10 cellular contexts compared by ENCODE assay signal in genomic region chr3:115085197-115085865, GRCh38.
A peak's percentile ranks its signal among the peaks of the same experiment; 100 is the strongest.
DNase-seq lines count a peak whose midpoint lies in the region; ATAC-seq and TF ChIP-seq lines count a peak whose summit lies in the region.
"Had no signal": no experiment of that assay in that cellular context is flagged by ENCODE, and none has a peak within 500 bp of the region (broad histone marks: within the 10 kb centered on the region; RNA-seq: fewer than 3 reads in every experiment).

No MANE protein-coding gene starts in this region.

- no peaks in the 10 kb centered on the region for H3K27me3 Mint-ChIP-seq in HFFc6 (ENCODE audit: insufficient read depth)
- no peaks in the 10 kb centered on the region for H3K27me3 Mint-ChIP-seq in Caco-2 (ENCODE audit: insufficient read depth, unreplicated experiment)

- H3K4me1 Mint-ChIP-seq in HFFc6 (ENCODE audit: low read depth) = peaks cover 16% of the 10 kb centered on the region
- no peaks in the 10 kb centered on the region for H3K4me1 Mint-ChIP-seq in Caco-2 (ENCODE audit: low read depth, unreplicated experiment)

- H3K4me1 ChIP-seq in Caco-2 (no peaks in the 10 kb centered on the region), tibial artery (peaks cover 0 to 30% (median 8%) of the 10 kb centered on the region in 4 donors)

- H3K4me3 Mint-ChIP-seq in HFFc6 (peak overlapping the region; percentile 40; the same call in 1 of the 2 replicates), Caco-2 (ENCODE audit: unreplicated experiment) (no peak overlapping the region)

- H3K27ac Mint-ChIP-seq in HFFc6 (0 out of 2 replicates have a peak overlapping the region, but pooled peaks have one; percentile 14), Caco-2 (ENCODE audit: unreplicated experiment) (no peak overlapping the region)

- BruUV-seq in Caco-2 (replicated peaks; lab: Mats Ljungman, UMichigan) = no TSS peak

- peak overlapping the region; percentile 69 for H3K27ac ChIP-seq in caudate nucleus (ENCODE audit: low read depth, low read length)
- H3K27ac ChIP-seq in layer of hippocampus (ENCODE audit: low read depth, low read length) = peak overlapping the region; percentile 63
- no peak overlapping the region for H3K27ac ChIP-seq in tibial artery

- H3K36me3 ChIP-seq in Caco-2 (ENCODE audit: control insufficient read depth, insufficient read depth, low read length) (no peaks in the 10 kb centered on the region), tibial artery (no peaks in the 10 kb centered on the region)
- H3K36me3 ChIP-seq: HAP-1 had no signal

- H3K9me3 Mint-ChIP-seq in HFFc6 (no peaks in the 10 kb centered on the region), Caco-2 (ENCODE audit: unreplicated experiment) (no peaks in the 10 kb centered on the region)

- H3K4me3 ChIP-seq in Caco-2 (ENCODE audit: low read depth, low read length) (no peak overlapping the region), tibial artery (no peak overlapping the region)
- H3K4me3 ChIP-seq: HAP-1 had no signal

- DNase-seq in AG09319 (ENCODE audit: extremely low read depth, low read depth) (no peak), HFFc6 (no peak), caudate nucleus (lab: John Stamatoyannopoulos, UW) (peak in 8 of 61 donors; percentile 5 to 30 (median 22)), DMS153 (lab: John Stamatoyannopoulos, UW) (no peak), Caco-2 (no peak), tibial artery (no peak), left lobe of liver (ENCODE audit: low spot score) (no peak)
- DNase-seq: kidney had no signal

- ATAC-seq in left lobe of liver = no peak

- H3K27me3 ChIP-seq in layer of hippocampus (ENCODE audit: control insufficient read depth, insufficient read depth, low read length) (no peaks in the 10 kb centered on the region), Caco-2 (replicated peaks; ENCODE audit: control insufficient read depth, insufficient read depth, low read length) (no peaks in the 10 kb centered on the region), tibial artery (no peaks in the 10 kb centered on the region)

- intact Hi-C loops in Caco-2 (cut with micrococcal nuclease; ENCODE audit: unreplicated experiment) = no loop called here
- intact Hi-C loops in tibial artery (cut with DNase I; ENCODE audit: low total_unique reads) = no loop called here

- CTCF ChIA-PET in Caco-2 (lab: Charles Lee) = interaction anchor here (0.7 kb wide), 1 partner anchor 252 kb away, joined by 3 read pairs; no protein-coding TSS in a partner anchor

- POLR2A ChIA-PET in Caco-2 (lab: Charles Lee) = no interaction called here

- no peaks in the 10 kb centered on the region for H3K9me3 ChIP-seq in Caco-2
- H3K9me3 ChIP-seq in tibial artery = no peaks in the 10 kb centered on the region
- H3K9me3 ChIP-seq: HAP-1 had no signal

- H3K36me3 Mint-ChIP-seq in HFFc6 (ENCODE audit: low read depth) (no peaks in the 10 kb centered on the region), Caco-2 (ENCODE audit: insufficient read depth, unreplicated experiment) (no peaks in the 10 kb centered on the region)

- TF ChIP-seq CTCF in AG09319 (IDR thresholded peaks at IDR 0.05; ENCODE audit: low read depth, low read length) (peak; percentile 15), HFFc6 (IDR thresholded peaks at IDR 0.05) (peak; percentile 68), Caco-2 (IDR thresholded peaks at IDR 0.05; ENCODE audit: insufficient read depth in 1 of 2, low read depth in 1 of 2, low read length in 1 of 2, severe bottlenecking in 1 of 2, unreplicated experiment in 1 of 2) (no peak), tibial artery (IDR thresholded peaks at IDR 0.05) (no peak)

Comparison
In these comparisons a context has a peak if more than half of its experiments do, and no peak if none do; other contexts are left out.
1. CTCF ChIP-seq: peak in AG09319 (single experiment) and HFFc6 (single experiment); none in Caco-2 (0 of 2) and tibial artery (0 of 2).
2. H3K27ac ChIP-seq: peak in caudate nucleus (single experiment) and layer of hippocampus (single experiment); none in tibial artery (0 of 2).